9 cellular contexts compared by ENCODE assay signal in the genomic region with DNA sequence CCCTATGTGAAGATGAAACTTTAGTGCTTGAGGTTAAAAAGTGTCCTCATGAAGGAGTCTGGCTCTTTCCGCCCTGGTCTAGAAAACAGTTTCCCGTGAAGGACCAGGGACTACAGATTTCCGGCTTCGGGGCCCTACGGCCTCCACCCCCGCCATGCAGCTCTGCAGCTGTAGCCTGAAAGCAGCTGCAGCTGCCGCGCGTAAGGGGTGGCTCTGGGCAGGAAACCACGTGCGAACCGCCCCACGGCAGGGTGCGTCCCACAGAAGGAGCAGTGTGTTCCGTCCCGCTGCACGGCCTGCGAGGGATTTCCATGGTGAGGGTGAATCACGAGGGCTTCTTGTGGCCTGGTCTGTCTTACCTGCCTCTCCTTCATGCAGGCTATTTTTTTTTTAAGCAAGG.
A peak's percentile ranks its signal among the peaks of the same experiment; 100 is the strongest.
DNase-seq lines count a peak whose midpoint lies in the region; ATAC-seq lines count a peak whose summit lies in the region.
"Had no signal": no experiment of that assay in that cellular context is flagged by ENCODE, and none has a peak within 500 bp of the region (broad histone marks: within the 10 kb centered on the region; RNA-seq: fewer than 3 reads in every experiment).

No MANE protein-coding gene starts in this region.

- intact Hi-C loops in sciatic nerve (cut with DNase I): loop anchor here (10.0 kb wide), 1 partner anchor 1594 kb away; no protein-coding TSS in a partner anchor

- peaks cover 0 to 4% of the 10 kb centered on the region in 2 donors for H3K27me3 Mint-ChIP-seq in CD8-positive, alpha-beta memory T cell

- H3K4me1 ChIP-seq in CD8-positive, alpha-beta memory T cell (ENCODE audit: insufficient read depth, low read length): peaks cover 13% of the 10 kb centered on the region

- POLR2A ChIA-PET in CD8-positive, alpha-beta memory T cell (lab: Charles Lee): no interaction called here

- H3K4me1 Mint-ChIP-seq in CD8-positive, alpha-beta memory T cell: peaks cover 24 to 29% (median 25%) of the 10 kb centered on the region in 3 donors

- H3K9me3 ChIP-seq in CD8-positive, alpha-beta memory T cell (ENCODE audit: low read length): no peaks in the 10 kb centered on the region

- DNase-seq in CD8-positive, alpha-beta memory T cell: peak; percentile 21 to 79 (median 32)
- DNase-seq in Jurkat, Clone E6-1 (ENCODE audit: low read depth, low spot score): peak; percentile 74
- peak; percentile 54 for DNase-seq in activated gamma-delta T cell (lab: John Stamatoyannopoulos, UW)
- DNase-seq in sciatic nerve (ENCODE audit: low spot score): no peak
- DNase-seq in effector CD8-positive, alpha-beta T cell (lab: John Stamatoyannopoulos, UW): no peak
- DNase-seq in hepatic stellate cell (ENCODE audit: low spot score): no peak

- H3K36me3 Mint-ChIP-seq in CD8-positive, alpha-beta memory T cell: peaks cover 0 to under 1% (median 0%) of the 10 kb centered on the region in 3 donors

- H3K36me3 ChIP-seq in CD8-positive, alpha-beta memory T cell (ENCODE audit: insufficient read depth, low read length): no peaks in the 10 kb centered on the region

- H3K4me3 Mint-ChIP-seq in CD8-positive, alpha-beta memory T cell: peak overlapping the region in 5 of 7 donors; percentile 18 to 59 (median 26)

- H3K27me3 ChIP-seq in CD8-positive, alpha-beta memory T cell (ENCODE audit: insufficient read depth, low read length, poor library complexity, severe bottlenecking): no peaks in the 10 kb centered on the region

- H3K27ac Mint-ChIP-seq in CD8-positive, alpha-beta memory T cell: peak overlapping the region in 5 of 8 donors; percentile 25 to 72 (median 39)

- peak overlapping the region; percentile 29 for H3K4me3 ChIP-seq in CD8-positive, alpha-beta memory T cell (ENCODE audit: low read length)
- no peak overlapping the region for H3K4me3 ChIP-seq in Jurkat, Clone E6-1 (ENCODE audit: low read length)

- H3K9me3 Mint-ChIP-seq in CD8-positive, alpha-beta memory T cell: no peaks in the 10 kb centered on the region

- ATAC-seq in sciatic nerve: peak; percentile 68
- no peak for ATAC-seq in GM21717 (IDR thresholded peaks at IDR 0.05; ENCODE audit: unreplicated experiment)
- ATAC-seq in HG02981 (IDR thresholded peaks at IDR 0.05; ENCODE audit: unreplicated experiment): no peak

- H3K27ac ChIP-seq in CD8-positive, alpha-beta memory T cell (ENCODE audit: low read depth, low read length): no peak overlapping the region
- H3K27ac ChIP-seq: epithelial cell of prostate had no signal

- CTCF ChIA-PET in CD8-positive, alpha-beta memory T cell (lab: Charles Lee): interaction anchor here (0.8 to 1.3 kb wide), 2 partner anchors 20 to 38 kb away, joined by 3 read pairs; no protein-coding TSS in a partner anchor

Comparison
In these comparisons a context has a peak if more than half of its experiments do, and no peak if none do; other contexts are left out.
1. DNase-seq: peak in CD8-positive, alpha-beta memory T cell (5 of 5), Jurkat, Clone E6-1 (single experiment) and activated gamma-delta T cell (single experiment); none in sciatic nerve (single experiment), effector CD8-positive, alpha-beta T cell (single experiment) and hepatic stellate cell (single experiment).